In genomic region chr7:101722247-101722646, GRCh38 we compare ENCODE assay signal across 2 cellular contexts.
TF ChIP-seq lines count a peak whose summit lies in the region.

No MANE protein-coding gene starts in this region.

TF ChIP-seq in IMR-90, 13 proteins besides CTCF, POLR2A, EP300 and RAD21:
- TF ChIP-seq, protein P1, sequence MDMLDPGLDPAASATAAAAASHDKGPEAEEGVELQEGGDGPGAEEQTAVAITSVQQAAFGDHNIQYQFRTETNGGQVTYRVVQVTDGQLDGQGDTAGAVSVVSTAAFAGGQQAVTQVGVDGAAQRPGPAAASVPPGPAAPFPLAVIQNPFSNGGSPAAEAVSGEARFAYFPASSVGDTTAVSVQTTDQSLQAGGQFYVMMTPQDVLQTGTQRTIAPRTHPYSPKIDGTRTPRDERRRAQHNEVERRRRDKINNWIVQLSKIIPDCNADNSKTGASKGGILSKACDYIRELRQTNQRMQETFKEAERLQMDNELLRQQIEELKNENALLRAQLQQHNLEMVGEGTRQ (IDR thresholded peaks at IDR 0.05; ENCODE audit: low read depth, low read length) = no peak
- peak; percentile 52 for TF ChIP-seq BHLHE40 (IDR thresholded peaks at IDR 0.05; ENCODE audit: low read depth, low read length)

TF ChIP-seq in K562, 482 proteins besides CTCF, POLR2A, EP300 and RAD21:
- TF ChIP-seq, protein P2, sequence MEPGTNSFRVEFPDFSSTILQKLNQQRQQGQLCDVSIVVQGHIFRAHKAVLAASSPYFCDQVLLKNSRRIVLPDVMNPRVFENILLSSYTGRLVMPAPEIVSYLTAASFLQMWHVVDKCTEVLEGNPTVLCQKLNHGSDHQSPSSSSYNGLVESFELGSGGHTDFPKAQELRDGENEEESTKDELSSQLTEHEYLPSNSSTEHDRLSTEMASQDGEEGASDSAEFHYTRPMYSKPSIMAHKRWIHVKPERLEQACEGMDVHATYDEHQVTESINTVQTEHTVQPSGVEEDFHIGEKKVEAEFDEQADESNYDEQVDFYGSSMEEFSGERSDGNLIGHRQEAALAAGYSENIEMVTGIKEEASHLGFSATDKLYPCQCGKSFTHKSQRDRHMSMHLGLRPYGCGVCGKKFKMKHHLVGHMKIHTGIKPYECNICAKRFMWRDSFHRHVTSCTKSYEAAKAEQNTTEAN (CRISPR knock-in tag; IDR thresholded peaks at IDR 0.05) = no peak
- TF ChIP-seq FUS (optimal IDR thresholded peaks at IDR 0.05; ENCODE audit: low read depth, low read length) (no peak), ZNF592 (IDR thresholded peaks at IDR 0.05) (no peak), E2F3 (CRISPR knock-in tag; IDR thresholded peaks at IDR 0.05) (no peak), XRCC4 (IDR thresholded peaks at IDR 0.05; ENCODE audit: extremely low read depth, insufficient read depth, insufficient read length) (no peak), FOXP4 (CRISPR knock-in tag; IDR thresholded peaks at IDR 0.05; ENCODE audit: borderline replicate concordance) (no peak), RFX5 (IDR thresholded peaks at IDR 0.05; ENCODE audit: low read depth, low read length) (no peak), EWSR1 (IDR thresholded peaks at IDR 0.05; ENCODE audit: borderline replicate concordance, low read depth, partially characterized antibody) (no peak), IFI16 (CRISPR knock-in tag; IDR thresholded peaks at IDR 0.05) (no peak), NFE2L1 (tag; IDR thresholded peaks at IDR 0.05; ENCODE audit: borderline replicate concordance, low read depth) (no peak), ZNF77 (CRISPR knock-in tag; IDR thresholded peaks at IDR 0.05) (no peak), TCF3 (CRISPR knock-in tag; IDR thresholded peaks at IDR 0.05) (no peak), RREB1 (CRISPR knock-in tag; IDR thresholded peaks at IDR 0.05) (no peak), KLF16 (IDR thresholded peaks at IDR 0.05) (no peak), RBFOX2 (IDR thresholded peaks at IDR 0.05; ENCODE audit: low read depth, low read length) (no peak)
- TF ChIP-seq, protein P3, sequence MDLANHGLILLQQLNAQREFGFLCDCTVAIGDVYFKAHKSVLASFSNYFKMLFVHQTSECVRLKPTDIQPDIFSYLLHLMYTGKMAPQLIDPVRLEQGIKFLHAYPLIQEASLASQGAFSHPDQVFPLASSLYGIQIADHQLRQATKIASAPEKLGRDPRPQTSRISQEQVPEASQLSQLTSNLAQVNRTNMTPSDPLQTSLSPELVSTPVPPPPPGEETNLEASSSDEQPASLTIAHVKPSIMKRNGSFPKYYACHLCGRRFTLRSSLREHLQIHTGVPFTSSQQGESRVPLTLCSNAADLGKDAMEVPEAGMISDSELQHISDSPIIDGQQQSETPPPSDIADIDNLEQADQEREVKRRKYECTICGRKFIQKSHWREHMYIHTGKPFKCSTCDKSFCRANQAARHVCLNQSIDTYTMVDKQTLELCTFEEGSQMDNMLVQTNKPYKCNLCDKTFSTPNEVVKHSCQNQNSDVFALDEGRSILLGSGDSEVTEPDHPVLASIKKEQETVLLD (IDR thresholded peaks at IDR 0.05) = no peak
- TF ChIP-seq, protein P4, sequence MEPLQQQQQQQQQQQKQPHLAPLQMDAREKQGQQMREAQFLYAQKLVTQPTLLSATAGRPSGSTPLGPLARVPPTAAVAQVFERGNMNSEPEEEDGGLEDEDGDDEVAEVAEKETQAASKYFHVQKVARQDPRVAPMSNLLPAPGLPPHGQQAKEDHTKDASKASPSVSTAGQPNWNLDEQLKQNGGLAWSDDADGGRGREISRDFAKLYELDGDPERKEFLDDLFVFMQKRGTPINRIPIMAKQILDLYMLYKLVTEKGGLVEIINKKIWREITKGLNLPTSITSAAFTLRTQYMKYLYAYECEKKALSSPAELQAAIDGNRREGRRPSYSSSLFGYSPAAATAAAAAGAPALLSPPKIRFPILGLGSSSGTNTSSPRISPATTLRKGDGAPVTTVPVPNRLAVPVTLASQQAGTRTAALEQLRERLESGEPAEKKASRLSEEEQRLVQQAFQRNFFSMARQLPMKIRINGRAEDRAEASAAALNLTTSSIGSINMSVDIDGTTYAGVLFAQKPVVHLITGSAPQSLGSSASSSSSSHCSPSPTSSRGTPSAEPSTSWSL (CRISPR knock-in tag; IDR thresholded peaks at IDR 0.05; ENCODE audit: borderline replicate concordance) = no peak
- TF ChIP-seq, protein P5, sequence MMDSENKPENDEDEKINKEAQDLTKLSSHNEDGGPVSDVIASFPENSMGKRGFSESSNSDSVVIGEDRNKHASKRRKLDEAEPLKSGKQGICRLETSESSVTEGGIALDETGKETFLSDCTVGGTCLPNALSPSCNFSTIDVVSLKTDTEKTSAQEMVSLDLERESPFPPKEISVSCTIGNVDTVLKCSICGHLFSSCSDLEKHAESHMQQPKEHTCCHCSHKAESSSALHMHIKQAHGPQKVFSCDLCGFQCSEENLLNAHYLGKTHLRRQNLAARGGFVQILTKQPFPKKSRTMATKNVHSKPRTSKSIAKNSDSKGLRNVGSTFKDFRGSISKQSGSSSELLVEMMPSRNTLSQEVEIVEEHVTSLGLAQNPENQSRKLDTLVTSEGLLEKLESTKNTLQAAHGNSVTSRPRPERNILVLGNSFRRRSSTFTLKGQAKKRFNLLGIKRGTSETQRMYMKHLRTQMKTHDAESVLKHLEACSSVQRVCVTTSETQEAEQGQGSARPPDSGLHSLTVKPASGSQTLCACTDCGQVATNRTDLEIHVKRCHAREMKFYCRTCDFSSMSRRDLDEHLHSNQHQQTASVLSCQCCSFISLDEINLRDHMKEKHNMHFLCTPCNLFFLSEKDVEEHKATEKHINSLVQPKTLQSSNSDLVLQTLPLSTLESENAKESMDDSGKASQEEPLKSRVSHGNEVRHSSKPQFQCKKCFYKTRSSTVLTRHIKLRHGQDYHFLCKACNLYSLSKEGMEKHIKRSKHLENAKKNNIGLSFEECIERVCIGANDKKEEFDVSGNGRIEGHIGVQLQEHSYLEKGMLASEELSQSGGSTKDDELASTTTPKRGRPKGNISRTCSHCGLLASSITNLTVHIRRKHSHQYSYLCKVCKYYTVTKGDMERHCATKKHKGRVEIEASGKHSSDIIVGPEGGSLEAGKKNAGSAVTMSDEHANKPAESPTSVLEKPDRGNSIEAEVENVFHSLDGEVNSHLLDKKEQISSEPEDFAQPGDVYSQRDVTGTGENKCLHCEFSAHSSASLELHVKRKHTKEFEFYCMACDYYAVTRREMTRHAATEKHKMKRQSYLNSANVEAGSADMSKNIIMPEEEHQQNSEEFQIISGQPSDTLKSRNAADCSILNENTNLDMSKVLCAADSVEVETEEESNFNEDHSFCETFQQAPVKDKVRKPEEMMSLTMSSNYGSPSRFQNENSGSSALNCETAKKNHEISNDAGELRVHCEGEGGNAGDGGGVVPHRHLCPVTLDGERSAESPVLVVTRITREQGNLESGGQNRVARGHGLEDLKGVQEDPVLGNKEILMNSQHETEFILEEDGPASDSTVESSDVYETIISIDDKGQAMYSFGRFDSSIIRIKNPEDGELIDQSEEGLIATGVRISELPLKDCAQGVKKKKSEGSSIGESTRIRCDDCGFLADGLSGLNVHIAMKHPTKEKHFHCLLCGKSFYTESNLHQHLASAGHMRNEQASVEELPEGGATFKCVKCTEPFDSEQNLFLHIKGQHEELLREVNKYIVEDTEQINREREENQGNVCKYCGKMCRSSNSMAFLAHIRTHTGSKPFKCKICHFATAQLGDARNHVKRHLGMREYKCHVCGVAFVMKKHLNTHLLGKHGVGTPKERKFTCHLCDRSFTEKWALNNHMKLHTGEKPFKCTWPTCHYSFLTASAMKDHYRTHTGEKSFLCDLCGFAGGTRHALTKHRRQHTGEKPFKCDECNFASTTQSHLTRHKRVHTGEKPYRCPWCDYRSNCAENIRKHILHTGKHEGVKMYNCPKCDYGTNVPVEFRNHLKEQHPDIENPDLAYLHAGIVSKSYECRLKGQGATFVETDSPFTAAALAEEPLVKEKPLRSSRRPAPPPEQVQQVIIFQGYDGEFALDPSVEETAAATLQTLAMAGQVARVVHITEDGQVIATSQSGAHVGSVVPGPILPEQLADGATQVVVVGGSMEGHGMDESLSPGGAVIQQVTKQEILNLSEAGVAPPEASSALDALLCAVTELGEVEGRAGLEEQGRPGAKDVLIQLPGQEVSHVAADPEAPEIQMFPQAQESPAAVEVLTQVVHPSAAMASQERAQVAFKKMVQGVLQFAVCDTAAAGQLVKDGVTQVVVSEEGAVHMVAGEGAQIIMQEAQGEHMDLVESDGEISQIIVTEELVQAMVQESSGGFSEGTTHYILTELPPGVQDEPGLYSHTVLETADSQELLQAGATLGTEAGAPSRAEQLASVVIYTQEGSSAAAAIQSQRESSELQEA (IDR thresholded peaks at IDR 0.05; ENCODE audit: low read depth) = no peak
